17 cellular contexts compared by ENCODE assay signal in genomic region chr13:31437975-31438374, GRCh38.
DNase-seq lines count a peak whose midpoint lies in the region; ATAC-seq and TF ChIP-seq lines count a peak whose summit lies in the region.
"Had no signal": no experiment of that assay in that cellular context is flagged by ENCODE, and none has a peak within 500 bp of the region (broad histone marks: within the 10 kb centered on the region; RNA-seq: fewer than 3 reads in every experiment).

No MANE protein-coding gene starts in this region.

- no peak overlapping the region for H3K4me2 ChIP-seq in OCI-LY3 (ENCODE audit: low read length)

- POLR2A ChIA-PET in RWPE1 (lab: Yijun Ruan, JAX; ENCODE audit: low non-redundant PET) (no interaction called here), Caco-2 (lab: Charles Lee) (no interaction called here)

- H3K27ac Mint-ChIP-seq in Caco-2 (ENCODE audit: unreplicated experiment), result no peak overlapping the region
- H3K27ac Mint-ChIP-seq: CD14-positive monocyte, IgD-negative memory B cell had no signal

- peak; percentile 52 for ATAC-seq in GM18502 (IDR thresholded peaks at IDR 0.05; ENCODE audit: poor library complexity, unreplicated experiment)

- no peak overlapping the region for H3K4me3 Mint-ChIP-seq in Caco-2 (ENCODE audit: unreplicated experiment)
- H3K4me3 Mint-ChIP-seq: CD14-positive monocyte, IgD-negative memory B cell had no signal

- CTCF ChIA-PET in RWPE1 (lab: Yijun Ruan, JAX), result interaction anchor here (1.2 kb wide), 1 partner anchor 14 kb away, joined by 3 read pairs; no protein-coding TSS in a partner anchor
- CTCF ChIA-PET in Caco-2 (lab: Charles Lee), result no interaction called here

- no peak overlapping the region for H3K9ac ChIP-seq in OCI-LY3 (ENCODE audit: low read length)

- DNase-seq in AG09309 (ENCODE audit: low read depth), result peak; percentile 14
- peak; percentile 5 for DNase-seq in epithelial cell of esophagus (ENCODE audit: low read depth)
- DNase-seq in stimulated activated naive CD4-positive, alpha-beta T cell treated with Interleukin-2 at 50 U/mL for 16 hours (lab: John Stamatoyannopoulos, UW), result no peak
- no peak for DNase-seq in RWPE1 (ENCODE audit: low spot score)
- DNase-seq in NCI-H1092 (lab: John Stamatoyannopoulos, UW), result no peak
- DNase-seq in Caco-2, result no peak
- DNase-seq: Kasumi-1, NCI-H187, NCI-H69, OCI-M1, RPMI8226, SW 1271 had no signal

- no peaks in the 10 kb centered on the region for H4K20me1 ChIP-seq in OCI-LY3 (ENCODE audit: insufficient read depth, low read length)

- H2AFZ ChIP-seq in OCI-LY3 (ENCODE audit: low read depth, low read length), result peak overlapping the region; percentile 75

- TF ChIP-seq CTCF in AG09309 (IDR thresholded peaks at IDR 0.05; ENCODE audit: control insufficient read depth, insufficient read depth, low read depth, low read length, missing control alignments) (no peak), OCI-LY3 (IDR thresholded peaks at IDR 0.05; ENCODE audit: low read depth, low read length) (no peak), epithelial cell of esophagus (IDR thresholded peaks at IDR 0.05; ENCODE audit: insufficient read depth, low read depth, low read length, missing control alignments) (no peak), RWPE1 (conservative IDR thresholded peaks at IDR 0.05; ENCODE audit: low read depth) (no peak), Caco-2 (IDR thresholded peaks at IDR 0.05; ENCODE audit: insufficient read depth in 1 of 2, low read depth in 1 of 2, low read length in 1 of 2, severe bottlenecking in 1 of 2, unreplicated experiment in 1 of 2) (no peak)

- H3K4me3 ChIP-seq in AG09309 (ENCODE audit: control insufficient read depth, low read depth, low read length) (no peak overlapping the region), OCI-LY3 (ENCODE audit: low read length) (no peak overlapping the region), epithelial cell of esophagus (ENCODE audit: low read length) (no peak overlapping the region), Caco-2 (ENCODE audit: low read depth, low read length) (no peak overlapping the region)

- H3K4me1 Mint-ChIP-seq in Caco-2 (ENCODE audit: low read depth, unreplicated experiment), result peaks cover 7% of the 10 kb centered on the region

- no peaks in the 10 kb centered on the region for H3K27me3 Mint-ChIP-seq in Caco-2 (ENCODE audit: insufficient read depth, unreplicated experiment)
- H3K27me3 Mint-ChIP-seq: IgD-negative memory B cell had no signal

- no TSS peak for BruUV-seq in Caco-2 (replicated peaks; lab: Mats Ljungman, UMichigan)

- no peaks in the 10 kb centered on the region for H3K36me3 Mint-ChIP-seq in Caco-2 (ENCODE audit: insufficient read depth, unreplicated experiment)
- H3K36me3 Mint-ChIP-seq: CD14-positive monocyte, IgD-negative memory B cell had no signal

- intact Hi-C loops in Caco-2 (cut with micrococcal nuclease; ENCODE audit: unreplicated experiment), result no loop called here

- H3K27me3 ChIP-seq in OCI-LY3 (ENCODE audit: low read depth, low read length) (no peaks in the 10 kb centered on the region), Caco-2 (replicated peaks; ENCODE audit: control insufficient read depth, insufficient read depth, low read length) (no peaks in the 10 kb centered on the region)

- H3K4me1 ChIP-seq in OCI-LY3 (ENCODE audit: low read length) (peaks cover 29% of the 10 kb centered on the region), Caco-2 (peaks cover 6% of the 10 kb centered on the region; the same call in 1 of the 2 replicates)

- no peak overlapping the region for H3K27ac ChIP-seq in OCI-LY3 (ENCODE audit: low read length)
- H3K27ac ChIP-seq in RWPE1, result no peak overlapping the region
- H3K27ac ChIP-seq: HL-60 had no signal

- H3K9me3 Mint-ChIP-seq in Caco-2 (ENCODE audit: unreplicated experiment), result no peaks in the 10 kb centered on the region
- H3K9me3 Mint-ChIP-seq: IgD-negative memory B cell had no signal

- H3K36me3 ChIP-seq in OCI-LY3 (replicated peaks; ENCODE audit: low read depth, low read length), result no peaks in the 10 kb centered on the region
- H3K36me3 ChIP-seq in Caco-2 (ENCODE audit: control insufficient read depth, insufficient read depth, low read length), result no peaks in the 10 kb centered on the region

- H3K9me3 ChIP-seq in OCI-LY3 (ENCODE audit: insufficient read depth, low read length), result no peaks in the 10 kb centered on the region
- no peaks in the 10 kb centered on the region for H3K9me3 ChIP-seq in Caco-2

- H3K79me2 ChIP-seq in OCI-LY3 (ENCODE audit: low read length), result no peaks in the 10 kb centered on the region

Comparison
In these comparisons a context has a peak if more than half of its experiments do, and no peak if none do; other contexts are left out.
1. DNase-seq: peak in AG09309 (single experiment) and epithelial cell of esophagus (single experiment); none in stimulated activated naive CD4-positive, alpha-beta T cell treated with Interleukin-2 at 50 U/mL for 16 hours (single experiment), RWPE1 (single experiment), NCI-H1092 (single experiment) and Caco-2 (0 of 2).